Comparison of ENCODE assay signal across 19 cellular contexts in the genomic region with DNA sequence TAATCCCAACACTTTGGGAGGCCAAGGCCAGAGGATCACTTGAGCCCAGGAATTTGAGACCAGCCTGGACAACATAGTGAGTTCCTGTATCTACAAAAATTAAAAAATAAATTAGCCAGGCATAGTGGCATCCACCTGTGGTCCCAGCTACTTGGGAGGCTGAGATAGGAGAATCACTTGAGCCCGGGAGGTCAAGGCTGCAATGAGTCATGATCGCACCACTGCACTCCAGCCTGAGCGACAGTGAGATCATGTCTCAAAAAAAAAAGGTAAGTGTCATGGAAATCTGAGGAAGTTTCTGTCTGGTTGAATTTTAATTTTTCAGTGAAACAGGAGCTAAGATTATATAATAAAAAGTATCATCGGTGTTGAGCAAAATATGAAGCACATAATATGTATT. TPM values are rescaled to one million over a fixed set of nuclear protein-coding genes. Genes with fewer than 3 reads are reported as not detected.
DNase-seq lines count a peak whose midpoint lies in the region; ATAC-seq, FAIRE-seq and TF ChIP-seq lines count a peak whose summit lies in the region.
"Had no signal": no experiment of that assay in that cellular context is flagged by ENCODE, and none has a peak within 500 bp of the region (broad histone marks: within the 10 kb centered on the region; RNA-seq: fewer than 3 reads in every experiment).

No MANE protein-coding gene starts in this region.

- FAIRE-seq in GM12878 (lab: Jason Lieb, UNC), result no peak

- SMC1A ChIA-PET in GM12878 (lab: Charles Lee; ENCODE audit: uncharacterized antibody, unreplicated experiment), result interaction anchor here (0.6 to 1.5 kb wide), 4 partner anchors 16 to 61 kb away, joined by 3 read pairs; no protein-coding TSS in a partner anchor

- WGBS in GM12878 (ENCODE audit: insufficient coverage, insufficient replicate concordance, low lambda C conversion rate, missing lambda C conversion rate), result 99% methylated on average over 4 of the region's 4 CpGs
- 96 to 98% (median 97%) methylated on average over 4 of the region's 4 CpGs for WGBS in heart left ventricle, 4 donors

- no peak overlapping the region for H3K27ac Mint-ChIP-seq in T-helper 1 cell treated with Interleukin-12 subunit alpha and Interleukin-12 subunit beta and Interleukin-4 antibody, amounts not matched to agents 30 μg/mL and 1 μg/mL, for 36 hours
- H3K27ac Mint-ChIP-seq in nephron, result no peak overlapping the region

- intact Hi-C loops in GM12878 (cut with micrococcal nuclease; ENCODE audit: unreplicated experiment), result no loop called here
- intact Hi-C loops in heart left ventricle (cut with DNase I), result no loop called here

- no peaks in the 10 kb centered on the region for H3K79me2 ChIP-seq in GM12878 (ENCODE audit: control insufficient read depth, insufficient read depth, low read length)

- RAD21 ChIA-PET in GM12878 (lab: Charles Lee; ENCODE audit: unreplicated experiment), result no interaction called here

- no peak overlapping the region for H3K9ac ChIP-seq in GM12878 (ENCODE audit: control insufficient read depth, insufficient read depth, low read length)

- no peaks in the 10 kb centered on the region for H3K9me3 ChIP-seq in GM12878 (replicated peaks; ENCODE audit: control insufficient read depth, insufficient read depth, low read length)
- no peaks in the 10 kb centered on the region for H3K9me3 ChIP-seq in heart left ventricle

- TF ChIP-seq POLR2A in GM12878 (IDR thresholded peaks at IDR 0.05; ENCODE audit: low read depth, low read length) (no peak), heart left ventricle (IDR thresholded peaks at IDR 0.05) (no peak)

- CTCF ChIA-PET in GM12878 (lab: Yijun Ruan, JAX), result no interaction called here

- TF ChIP-seq EP300 in GM12878 (IDR thresholded peaks at IDR 0.05; ENCODE audit: borderline replicate concordance in 1 of 2, control insufficient read depth in 1 of 2, low read depth in 2 of 2, low read length in 2 of 2), result no peak

- H2AFZ ChIP-seq in GM12878 (ENCODE audit: control insufficient read depth, low read depth, low read length), result no peak overlapping the region

- TF ChIP-seq RAD21 in GM12878 (IDR thresholded peaks at IDR 0.05; ENCODE audit: insufficient read depth, low read depth, low read length), result no peak

- TF ChIP-seq CTCF in GM12878 (IDR thresholded peaks at IDR 0.05 in 2 of 3, conservative IDR thresholded peaks at IDR 0.05 in 1 of 3; ENCODE audit: control insufficient read depth in 2 of 3, extremely low read depth in 1 of 3, insufficient read depth in 1 of 3, low read depth in 3 of 3, low read length in 3 of 3) (no peak), nephron (IDR thresholded peaks at IDR 0.05; ENCODE audit: unreplicated experiment in 3 of 3) (no peak), heart left ventricle (IDR thresholded peaks at IDR 0.05) (no peak)

- no TSS peak for BruUV-seq in GM12878 (replicated peaks; lab: Mats Ljungman, UMichigan)

- H4K20me1 ChIP-seq in GM12878 (ENCODE audit: control insufficient read depth, insufficient read depth), result no peaks in the 10 kb centered on the region

- peaks cover 1% of the 10 kb centered on the region for H3K36me3 Mint-ChIP-seq in T-helper 1 cell treated with Interleukin-12 subunit alpha and Interleukin-12 subunit beta and Interleukin-4 antibody, amounts not matched to agents 30 μg/mL and 1 μg/mL, for 36 hours (ENCODE audit: low read depth)
- peaks cover 37% of the 10 kb centered on the region for H3K36me3 Mint-ChIP-seq in nephron (ENCODE audit: low read depth)

- H3K27ac ChIP-seq in GM12878 (ENCODE audit: control insufficient read depth, insufficient read depth) (no peak overlapping the region), heart left ventricle (no peak overlapping the region)

- peaks cover 42% of the 10 kb centered on the region for H3K27me3 Mint-ChIP-seq in T-helper 1 cell treated with Interleukin-12 subunit alpha and Interleukin-12 subunit beta and Interleukin-4 antibody, amounts not matched to agents 30 μg/mL and 1 μg/mL, for 36 hours (ENCODE audit: low read depth)
- H3K27me3 Mint-ChIP-seq in nephron (ENCODE audit: low read depth), result no peaks in the 10 kb centered on the region

- no peak for ATAC-seq in GM12878
- ATAC-seq in heart left ventricle, result no peak
- ATAC-seq: HCT116 had no signal

- DNase-seq in T-helper 1 cell, result no peak
- DNase-seq in HK-2 (ENCODE audit: unreplicated experiment), result peak; percentile 27
- DNase-seq in GM12878 (ENCODE audit: low read depth, low spot score), result no peak
- no peak for DNase-seq in foreskin melanocyte
- no peak for DNase-seq in DMS114 treated with DMSO at 0.1 percent for 48 hours (lab: John Stamatoyannopoulos, UW; ENCODE audit: unreplicated experiment)
- DNase-seq in heart left ventricle, result no peak
- DNase-seq: 8988T, C1 segment of cervical spinal cord, COR-L47, DMS79 treated with DMSO at 0.1 percent for 48 hours, GDM1, NCI-H1417, NCI-H1930, NCI-H2171 treated with DMSO at 0.1 percent for 48 hours, NCI-H774, SIG-M5 had no signal

- H3K36me3 ChIP-seq in GM12878 (ENCODE audit: control insufficient read depth in 2 of 2, insufficient read depth in 2 of 2, low read length in 1 of 2), result no peaks in the 10 kb centered on the region
- no peaks in the 10 kb centered on the region for H3K36me3 ChIP-seq in heart left ventricle

- peak overlapping the region; percentile 4 for H3K4me3 Mint-ChIP-seq in T-helper 1 cell treated with Interleukin-12 subunit alpha and Interleukin-12 subunit beta and Interleukin-4 antibody, amounts not matched to agents 30 μg/mL and 1 μg/mL, for 36 hours
- peak overlapping the region; percentile 58 to 69 (median 62) for H3K4me3 Mint-ChIP-seq in nephron

- in situ Hi-C loops in GM12878 (cut with MboI), result no loop called here

- peaks cover 3% of the 10 kb centered on the region for H3K9me3 Mint-ChIP-seq in T-helper 1 cell treated with Interleukin-12 subunit alpha and Interleukin-12 subunit beta and Interleukin-4 antibody, amounts not matched to agents 30 μg/mL and 1 μg/mL, for 36 hours
- H3K9me3 Mint-ChIP-seq in nephron, result peaks cover 16% of the 10 kb centered on the region

- POLR2A ChIA-PET in GM12878 (lab: Charles Lee), result no interaction called here

- H3K4me3 ChIP-seq in GM12878, result no peak overlapping the region
- H3K4me3 ChIP-seq in heart left ventricle, result no peak overlapping the region

- H3K4me2 ChIP-seq in GM12878 (ENCODE audit: control insufficient read depth, insufficient read depth), result no peak overlapping the region

- H3K4me1 ChIP-seq in GM12878 (ENCODE audit: control insufficient read depth, insufficient read depth, low read length), result peaks cover 10% of the 10 kb centered on the region
- peaks cover 0 to 15% (median 4%) of the 10 kb centered on the region in 12 donors for H3K4me1 ChIP-seq in heart left ventricle

- H3K4me1 Mint-ChIP-seq in T-helper 1 cell treated with Interleukin-12 subunit alpha and Interleukin-12 subunit beta and Interleukin-4 antibody, amounts not matched to agents 30 μg/mL and 1 μg/mL, for 36 hours (ENCODE audit: low read depth), result peaks cover 6% of the 10 kb centered on the region
- no peaks in the 10 kb centered on the region for H3K4me1 Mint-ChIP-seq in nephron

- no peaks in the 10 kb centered on the region for H3K27me3 ChIP-seq in GM12878 (replicated peaks in 1 of 2; ENCODE audit: control insufficient read depth in 2 of 2, insufficient read depth in 2 of 2, low read length in 1 of 2)
- H3K27me3 ChIP-seq in heart left ventricle, result no peaks in the 10 kb centered on the region

RNA-seq across cellular contexts. Expression of gene C2orf15, which starts 2.5 kb away (rescaled TPM):
- 0.96 and 1.6 TPM in 2 replicates for total RNA-seq in GM12878 (2013; cell fraction: nucleolus; rRNA removed)
- total RNA-seq in GM12878 (2014; rRNA removed) (2.6 and 4.0 TPM in 2 replicates), GM12878 (2014; rRNA removed; fragmentation: Illumina TruSeq; extraction: Trizol) (2.8 and 3.4 TPM in 2 replicates), GM12878 (2021) (1.1 and 1.5 TPM in 2 replicates), heart left ventricle (under 1 TPM in 3 of 9 donors, not detected in 6; 0.29 to 0.70 (median 0.69) TPM)
- polyA plus RNA-seq in GM12878 (2011; ENCODE audit: low read depth), result 0.76 TPM
- polyA plus RNA-seq in GM12878 (2011; rRNA removed) (2.1 and 3.6 TPM in 2 replicates), GM12878 (2014; fragmentation: Illumina TruSeq; extraction: Trizol) (2.1 and 3.1 TPM in 2 replicates), GM12878 (2014; fragmentation: Nextera tagmentation; extraction: Ambion mirVana) (1 to 10 TPM; 1.7 to 2.3 TPM), GM12878 (2014; rRNA removed) (1.4 and 1.6 TPM in 2 replicates), GM12878 (2016; fragmentation: Nextera tagmentation; extraction: Ambion mirVana) (1 to 10 TPM; 2.8 to 3.4 TPM), heart left ventricle (under 1 TPM in 1 of 2 donors, not detected in 1; 0.04 TPM)
- 0.99 and 1.5 TPM in 2 replicates for polyA plus RNA-seq in GM12878 (2011; cell fraction: cytosol; rRNA removed)
- 0.41 and 0.45 TPM in 2 replicates for polyA plus RNA-seq in GM12878 (2011; cell fraction: nucleus; rRNA removed)
- polyA plus RNA-seq in GM12878 (2012), result 2.0 and 2.3 TPM in 2 replicates
- 1.1 and 1.2 TPM in 2 replicates for polyA minus RNA-seq in GM12878 (2011; rRNA and poly(A)+ RNA removed)
- polyA minus RNA-seq in GM12878 (2011; cell fraction: cytosol; rRNA and poly(A)+ RNA removed), result 2.9 TPM in 1 of 2 replicates, not detected in the other
- 0.48 and 1.3 TPM in 2 replicates for polyA minus RNA-seq in GM12878 (2011; cell fraction: nucleus; rRNA and poly(A)+ RNA removed)

RNA-seq across cellular contexts. Expression of gene TSGA10, which starts 15.7 kb away (rescaled TPM):
- total RNA-seq in GM12878 (2013; cell fraction: nucleolus; rRNA removed), result 19.5 and 24.1 TPM in 2 replicates
- total RNA-seq in GM12878 (2014; rRNA removed) (5.6 and 6.3 TPM in 2 replicates), GM12878 (2014; rRNA removed; fragmentation: Illumina TruSeq; extraction: Trizol) (13.4 and 14.5 TPM in 2 replicates), GM12878 (2021) (6.2 and 7.2 TPM in 2 replicates), heart left ventricle (10 to 100 TPM in 1 of 9 donors, 1 to 10 TPM in 8; 1.3 to 63.7 (median 2.9) TPM)
- polyA plus RNA-seq in GM12878 (2011; ENCODE audit: low read depth), result 4.5 TPM
- polyA plus RNA-seq in GM12878 (2011; rRNA removed) (4.6 and 5.3 TPM in 2 replicates), GM12878 (2014; fragmentation: Illumina TruSeq; extraction: Trizol) (7.9 and 9.1 TPM in 2 replicates), GM12878 (2014; fragmentation: Nextera tagmentation; extraction: Ambion mirVana) (10 to 100 TPM; 10.2 to 11.6 TPM), GM12878 (2014; rRNA removed) (5.3 TPM in 2 replicates), GM12878 (2016; fragmentation: Nextera tagmentation; extraction: Ambion mirVana) (10 to 100 TPM in 1 of 2 experiments, 1 to 10 TPM in 1; 8.1 to 13.5 TPM), heart left ventricle (1 to 10 TPM in 1 of 2 donors, under 1 TPM in 1; 0.75 to 1.7 TPM)
- polyA plus RNA-seq in GM12878 (2011; cell fraction: cytosol; rRNA removed), result 1.0 and 1.6 TPM in 2 replicates
- 2.4 and 2.9 TPM in 2 replicates for polyA plus RNA-seq in GM12878 (2011; cell fraction: nucleus; rRNA removed)
- 4.9 and 11.2 TPM in 2 replicates for polyA plus RNA-seq in GM12878 (2012)
- polyA minus RNA-seq in GM12878 (2011; rRNA and poly(A)+ RNA removed), result 3.3 and 4.0 TPM in 2 replicates
- polyA minus RNA-seq in GM12878 (2011; cell fraction: cytosol; rRNA and poly(A)+ RNA removed), result 1.9 and 2.2 TPM in 2 replicates
- polyA minus RNA-seq in GM12878 (2011; cell fraction: nucleus; rRNA and poly(A)+ RNA removed), result 5.7 and 11.4 TPM in 2 replicates

RNA-seq across cellular contexts. Expression of gene LIPT1, which starts 15.8 kb away (rescaled TPM):
- 19.0 and 22.4 TPM in 2 replicates for total RNA-seq in GM12878 (2013; cell fraction: nucleolus; rRNA removed)
- total RNA-seq in GM12878 (2014; rRNA removed) (8.0 and 8.3 TPM in 2 replicates), GM12878 (2014; rRNA removed; fragmentation: Illumina TruSeq; extraction: Trizol) (10.4 and 10.9 TPM in 2 replicates), GM12878 (2021) (7.2 and 8.5 TPM in 2 replicates), heart left ventricle (10 to 100 TPM in 2 of 9 donors, 1 to 10 TPM in 7; 5.3 to 10.9 (median 7.5) TPM)
- 5.8 TPM for polyA plus RNA-seq in GM12878 (2011; ENCODE audit: low read depth)
- polyA plus RNA-seq in GM12878 (2011; rRNA removed) (15.5 and 22.3 TPM in 2 replicates), GM12878 (2014; fragmentation: Illumina TruSeq; extraction: Trizol) (13.0 and 16.9 TPM in 2 replicates), GM12878 (2014; fragmentation: Nextera tagmentation; extraction: Ambion mirVana) (10 to 100 TPM; 14.4 to 15.3 TPM), GM12878 (2014; rRNA removed) (8.4 and 9.4 TPM in 2 replicates), GM12878 (2016; fragmentation: Nextera tagmentation; extraction: Ambion mirVana) (10 to 100 TPM; 10.8 TPM), heart left ventricle (10 to 100 TPM in 1 of 2 donors, 1 to 10 TPM in 1; 5.3 to 12.4 TPM)
- polyA plus RNA-seq in GM12878 (2011; cell fraction: cytosol; rRNA removed), result 8.4 and 8.8 TPM in 2 replicates
- polyA plus RNA-seq in GM12878 (2011; cell fraction: nucleus; rRNA removed), result 12.3 and 13.5 TPM in 2 replicates
- polyA plus RNA-seq in GM12878 (2012), result 8.7 and 8.8 TPM in 2 replicates
- polyA minus RNA-seq in GM12878 (2011; rRNA and poly(A)+ RNA removed), result 14.5 and 15.2 TPM in 2 replicates
- 5.9 and 9.6 TPM in 2 replicates for polyA minus RNA-seq in GM12878 (2011; cell fraction: cytosol; rRNA and poly(A)+ RNA removed)
- 18.3 and 22.9 TPM in 2 replicates for polyA minus RNA-seq in GM12878 (2011; cell fraction: nucleus; rRNA and poly(A)+ RNA removed)

RNA-seq across cellular contexts. Expression of gene MITD1, which starts 41.9 kb away (rescaled TPM):
- 74.4 and 79.1 TPM in 2 replicates for total RNA-seq in GM12878 (2013; cell fraction: nucleolus; rRNA removed)
- total RNA-seq in GM12878 (2014; rRNA removed), result 36.9 and 47.4 TPM in 2 replicates
- 68.1 and 74.9 TPM in 2 replicates for total RNA-seq in GM12878 (2014; rRNA removed; fragmentation: Illumina TruSeq; extraction: Trizol)
- 33.0 and 35.6 TPM in 2 replicates for total RNA-seq in GM12878 (2021)
- polyA plus RNA-seq in GM12878 (2011; ENCODE audit: low read depth), result 31.4 TPM
- polyA plus RNA-seq in GM12878 (2011; rRNA removed), result 52.6 and 89.2 TPM in 2 replicates
- 12.8 and 13.2 TPM in 2 replicates for polyA plus RNA-seq in GM12878 (2011; cell fraction: cytosol; rRNA removed)
- 30.5 and 39.1 TPM in 2 replicates for polyA plus RNA-seq in GM12878 (2011; cell fraction: nucleus; rRNA removed)
- polyA plus RNA-seq in GM12878 (2012), result 41.6 and 53.3 TPM in 2 replicates
- polyA plus RNA-seq in GM12878 (2014; fragmentation: Illumina TruSeq; extraction: Trizol), result 74.3 and 90.7 TPM in 2 replicates
- 100 to 1,000 TPM; 106 to 116 TPM for polyA plus RNA-seq in GM12878 (2014; fragmentation: Nextera tagmentation; extraction: Ambion mirVana)
- 46.6 and 61.9 TPM in 2 replicates for polyA plus RNA-seq in GM12878 (2014; rRNA removed)
- polyA plus RNA-seq in GM12878 (2016; fragmentation: Nextera tagmentation; extraction: Ambion mirVana), result 10 to 100 TPM; 61.2 to 65.1 TPM
- 11.5 and 12.1 TPM in 2 replicates for polyA minus RNA-seq in GM12878 (2011; rRNA and poly(A)+ RNA removed)
- polyA minus RNA-seq in GM12878 (2011; cell fraction: cytosol; rRNA and poly(A)+ RNA removed), result 6.4 and 8.2 TPM in 2 replicates
- 10.5 and 16.6 TPM in 2 replicates for polyA minus RNA-seq in GM12878 (2011; cell fraction: nucleus; rRNA and poly(A)+ RNA removed)
- 10 to 100 TPM in 8 of 9 donors, 1 to 10 TPM in 1; 8.4 to 16.4 (median 14.0) TPM for total RNA-seq in heart left ventricle
- 10 to 100 TPM; 21.7 to 22.6 TPM for polyA plus RNA-seq in heart left ventricle

RNA-seq across cellular contexts. Expression of gene MRPL30, which starts 42.0 kb away (rescaled TPM):
- 19.6 and 24.5 TPM in 2 replicates for total RNA-seq in GM12878 (2013; cell fraction: nucleolus; rRNA removed)
- total RNA-seq in GM12878 (2014; rRNA removed), result 40.2 and 45.5 TPM in 2 replicates
- total RNA-seq in GM12878 (2014; rRNA removed; fragmentation: Illumina TruSeq; extraction: Trizol), result 51.3 TPM in 2 replicates
- 30.3 and 33.6 TPM in 2 replicates for total RNA-seq in GM12878 (2021)
- 16.9 TPM for polyA plus RNA-seq in GM12878 (2011; ENCODE audit: low read depth)
- polyA plus RNA-seq in GM12878 (2011; rRNA removed), result 39.8 and 64.5 TPM in 2 replicates
- polyA plus RNA-seq in GM12878 (2011; cell fraction: cytosol; rRNA removed), result 20.9 and 27.1 TPM in 2 replicates
- 11.8 and 12.7 TPM in 2 replicates for polyA plus RNA-seq in GM12878 (2011; cell fraction: nucleus; rRNA removed)
- 31.6 and 37.4 TPM in 2 replicates for polyA plus RNA-seq in GM12878 (2012)
- 63.3 and 94.8 TPM in 2 replicates for polyA plus RNA-seq in GM12878 (2014; fragmentation: Illumina TruSeq; extraction: Trizol)
- 10 to 100 TPM; 34.9 to 53.1 TPM for polyA plus RNA-seq in GM12878 (2014; fragmentation: Nextera tagmentation; extraction: Ambion mirVana)
- 32.2 and 39.9 TPM in 2 replicates for polyA plus RNA-seq in GM12878 (2014; rRNA removed)
- polyA plus RNA-seq in GM12878 (2016; fragmentation: Nextera tagmentation; extraction: Ambion mirVana), result 10 to 100 TPM; 35.7 to 42.8 TPM
- polyA minus RNA-seq in GM12878 (2011; rRNA and poly(A)+ RNA removed), result 16.0 and 25.0 TPM in 2 replicates
- 6.3 and 14.5 TPM in 2 replicates for polyA minus RNA-seq in GM12878 (2011; cell fraction: cytosol; rRNA and poly(A)+ RNA removed)
- 4.1 and 6.6 TPM in 2 replicates for polyA minus RNA-seq in GM12878 (2011; cell fraction: nucleus; rRNA and poly(A)+ RNA removed)
- total RNA-seq in heart left ventricle, result 10 to 100 TPM; 26.4 to 38.3 (median 34.3) TPM
- 10 to 100 TPM; 24.9 to 30.7 TPM for polyA plus RNA-seq in heart left ventricle
